Comparison of ENCODE assay signal across 15 cellular contexts in the genomic region with DNA sequence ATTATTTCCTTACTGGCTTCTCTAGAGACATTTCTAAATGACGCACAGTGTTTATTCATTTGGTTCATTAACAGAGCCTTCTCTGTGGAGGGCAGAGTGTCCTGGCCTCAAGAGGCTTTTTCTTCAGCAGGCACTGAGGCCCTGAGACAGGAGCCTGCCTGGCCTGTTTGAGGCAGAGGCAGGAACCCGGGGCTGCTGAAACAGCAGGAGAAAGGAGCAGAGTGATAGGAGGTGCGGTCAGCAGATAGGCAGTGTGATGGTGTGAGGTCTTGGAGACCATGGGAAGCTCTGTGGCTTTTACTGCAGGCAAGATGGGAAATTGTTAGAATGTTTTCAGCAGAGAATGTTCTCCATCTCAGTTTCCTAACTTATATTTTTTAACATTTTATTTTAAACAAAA.
DNase-seq lines count a peak whose midpoint lies in the region; ATAC-seq and TF ChIP-seq lines count a peak whose summit lies in the region.
"Had no signal": no experiment of that assay in that cellular context is flagged by ENCODE, and none has a peak within 500 bp of the region (broad histone marks: within the 10 kb centered on the region; RNA-seq: fewer than 3 reads in every experiment).

No MANE protein-coding gene starts in this region.

- H3K4me3 Mint-ChIP-seq in GM23338 (no peak overlapping the region), neural crest cell (no peak overlapping the region), WTC11 (no peak overlapping the region)
- H3K4me3 Mint-ChIP-seq: CD4-positive, CD25-positive, alpha-beta regulatory T cell; CD8-positive, alpha-beta T cell had no signal

- no peak overlapping the region for H2BK5ac ChIP-seq in mesendoderm (ENCODE audit: low read length)

- peaks cover 7% of the 10 kb centered on the region for H3K79me1 ChIP-seq in mesendoderm (ENCODE audit: low read length)

- H4K5ac ChIP-seq in mesendoderm (ENCODE audit: low read length): no peak overlapping the region

- H3K9ac ChIP-seq in mesendoderm (ENCODE audit: low read length): no peak overlapping the region

- H3K4ac ChIP-seq in mesendoderm (ENCODE audit: low read depth, low read length): no peak overlapping the region

- H4K20me1 ChIP-seq in GM23338 (replicated peaks; ENCODE audit: insufficient read depth): 0 out of 2 replicates have a peak, but pooled peaks cover 5% of the 10 kb centered on the region

- H4K8ac ChIP-seq in mesendoderm (ENCODE audit: low read depth, low read length): no peak overlapping the region

- H3K27ac Mint-ChIP-seq in GM23338: peak overlapping the region; percentile 57; the same call in 1 of the 2 replicates
- peak overlapping the region; percentile 74 for H3K27ac Mint-ChIP-seq in neural crest cell (ENCODE audit: unreplicated experiment)
- no peak overlapping the region for H3K27ac Mint-ChIP-seq in WTC11
- H3K27ac Mint-ChIP-seq: CD4-positive, CD25-positive, alpha-beta regulatory T cell; CD8-positive, alpha-beta T cell had no signal

- TF ChIP-seq CTCF in GM23338 (conservative IDR thresholded peaks at IDR 0.05; ENCODE audit: low read depth in 2 of 2): no peak
- no peak for TF ChIP-seq CTCF in neural crest cell (conservative IDR thresholded peaks at IDR 0.05)
- TF ChIP-seq CTCF in WTC11 (IDR thresholded peaks at IDR 0.05): no peak

- WGBS in mesendoderm (ENCODE audit: extremely low coverage, insufficient coverage, low lambda C conversion rate): no CpG with 5 or more reads among the region's 3 CpGs

- H3K4me1 Mint-ChIP-seq in GM23338: peaks cover 15% of the 10 kb centered on the region
- H3K4me1 Mint-ChIP-seq in neural crest cell: peaks cover 20% of the 10 kb centered on the region
- peaks cover 11% of the 10 kb centered on the region for H3K4me1 Mint-ChIP-seq in WTC11
- H3K4me1 Mint-ChIP-seq: CD4-positive, CD25-positive, alpha-beta regulatory T cell had no signal

- ATAC-seq in GM23338: peak; percentile 59
- ATAC-seq in WTC11: no peak; the same call in 1 of the 2 replicates
- no peak for ATAC-seq in GM18907 (IDR thresholded peaks at IDR 0.05; ENCODE audit: unreplicated experiment)
- ATAC-seq: CD8-positive, alpha-beta T cell had no signal

- H3K4me1 ChIP-seq in GM23338 (ENCODE audit: insufficient read depth) (no peaks in the 10 kb centered on the region), mesendoderm (ENCODE audit: control insufficient read depth, low read depth, low read length) (peaks cover 4% of the 10 kb centered on the region)
- H3K4me1 ChIP-seq: Caco-2 had no signal

- H3K36me3 ChIP-seq in GM23338 (ENCODE audit: insufficient read depth): no peaks in the 10 kb centered on the region
- no peaks in the 10 kb centered on the region for H3K36me3 ChIP-seq in mesendoderm (ENCODE audit: control insufficient read depth, insufficient read depth, low read length)

- no peak overlapping the region for H3K4me3 ChIP-seq in GM23338
- H3K4me3 ChIP-seq in mesendoderm (ENCODE audit: low read length): no peak overlapping the region

- no peak overlapping the region for H2BK15ac ChIP-seq in mesendoderm (replicated peaks; ENCODE audit: low read depth)

- no peak overlapping the region for H2AK5ac ChIP-seq in mesendoderm (ENCODE audit: low read length)

- H3K27me3 ChIP-seq in GM23338 (ENCODE audit: insufficient read depth): no peaks in the 10 kb centered on the region
- no peaks in the 10 kb centered on the region for H3K27me3 ChIP-seq in mesendoderm (ENCODE audit: insufficient read depth, low read length, poor library complexity)

- H3K9me3 Mint-ChIP-seq in GM23338: peaks cover 9% of the 10 kb centered on the region; the same call in 2 of the 3 replicates
- H3K9me3 Mint-ChIP-seq in neural crest cell: peaks cover 4% of the 10 kb centered on the region
- no peaks in the 10 kb centered on the region for H3K9me3 Mint-ChIP-seq in WTC11
- H3K9me3 Mint-ChIP-seq: CD8-positive, alpha-beta T cell had no signal

- no peak overlapping the region for H2AFZ ChIP-seq in GM23338

- POLR2A ChIA-PET in WTC11 (lab: Charles Lee): interaction anchor here (0.7 kb wide), 1 partner anchor 24 kb away, joined by 4 read pairs; no protein-coding TSS in a partner anchor

- H3K27ac ChIP-seq in GM23338 (ENCODE audit: low read depth) (peak overlapping the region; percentile 46; the same call in 1 of the 2 replicates), mesendoderm (ENCODE audit: low read depth, low read length) (no peak overlapping the region)
- H3K27ac ChIP-seq: C4-2B had no signal

- no peak for DNase-seq in GM23338 (ENCODE audit: low spot score)
- DNase-seq in OCI-M1 (lab: John Stamatoyannopoulos, UW): peak; percentile 4
- DNase-seq in mesendoderm: peak; percentile 75
- DNase-seq in neural crest cell (ENCODE audit: low read depth, low spot score): no peak
- DNase-seq in WTC11 (ENCODE audit: low spot score): no peak
- DNase-seq in C1 segment of cervical spinal cord (lab: John Stamatoyannopoulos, UW): no peak
- DNase-seq: Caco-2; CD4-positive, CD25-positive, alpha-beta regulatory T cell; CD8-positive, alpha-beta T cell; DMS153; DND-41; H7; HCEC 1CT had no signal

- no peak overlapping the region for H3K18ac ChIP-seq in mesendoderm (ENCODE audit: low read length)

- no peak overlapping the region for H3K23ac ChIP-seq in mesendoderm (ENCODE audit: low read length)

- H3K9me2 ChIP-seq in GM23338 (ENCODE audit: insufficient read depth): no peaks in the 10 kb centered on the region; the same call in 1 of the 2 replicates

- H2BK120ac ChIP-seq in mesendoderm (ENCODE audit: low read depth, low read length): no peak overlapping the region

- no peak overlapping the region for H3K4me2 ChIP-seq in GM23338
- H3K4me2 ChIP-seq in mesendoderm (ENCODE audit: low read length): no peak overlapping the region

- H3K27me3 Mint-ChIP-seq in GM23338 (ENCODE audit: insufficient read depth, low read depth, poor library complexity) (peaks cover 2% of the 10 kb centered on the region), neural crest cell (ENCODE audit: low read depth) (no peaks in the 10 kb centered on the region), WTC11 (ENCODE audit: low read depth) (no peaks in the 10 kb centered on the region)
- H3K27me3 Mint-ChIP-seq: CD4-positive, CD25-positive, alpha-beta regulatory T cell had no signal

- H3K56ac ChIP-seq in mesendoderm (ENCODE audit: low read length): no peak overlapping the region

- H3K36me3 Mint-ChIP-seq in GM23338 (ENCODE audit: low read depth): peaks cover 32% of the 10 kb centered on the region
- H3K36me3 Mint-ChIP-seq in neural crest cell (ENCODE audit: low read depth): peaks cover 18% of the 10 kb centered on the region
- H3K36me3 Mint-ChIP-seq in WTC11: peaks cover 11% of the 10 kb centered on the region
- H3K36me3 Mint-ChIP-seq: CD4-positive, CD25-positive, alpha-beta regulatory T cell; CD8-positive, alpha-beta T cell had no signal

- H3F3A ChIP-seq in GM23338 (replicated peaks; ENCODE audit: low read depth): no peaks in the 10 kb centered on the region

- CTCF ChIA-PET in WTC11 (lab: Charles Lee): no interaction called here

- H3K79me2 ChIP-seq in GM23338 (replicated peaks; ENCODE audit: insufficient read depth) (peaks cover 19% of the 10 kb centered on the region), mesendoderm (ENCODE audit: control insufficient read depth, insufficient read depth, low read length) (peaks cover 2% of the 10 kb centered on the region)

TF ChIP-seq in GM23338, 12 proteins besides CTCF, POLR2A, EP300 and RAD21 (continues in another document):
- TF ChIP-seq STAT1 (IDR thresholded peaks at IDR 0.05; ENCODE audit: unreplicated experiment) (no peak), NANOG (IDR thresholded peaks at IDR 0.05; ENCODE audit: borderline replicate concordance) (no peak)
- TF ChIP-seq, protein P1, sequence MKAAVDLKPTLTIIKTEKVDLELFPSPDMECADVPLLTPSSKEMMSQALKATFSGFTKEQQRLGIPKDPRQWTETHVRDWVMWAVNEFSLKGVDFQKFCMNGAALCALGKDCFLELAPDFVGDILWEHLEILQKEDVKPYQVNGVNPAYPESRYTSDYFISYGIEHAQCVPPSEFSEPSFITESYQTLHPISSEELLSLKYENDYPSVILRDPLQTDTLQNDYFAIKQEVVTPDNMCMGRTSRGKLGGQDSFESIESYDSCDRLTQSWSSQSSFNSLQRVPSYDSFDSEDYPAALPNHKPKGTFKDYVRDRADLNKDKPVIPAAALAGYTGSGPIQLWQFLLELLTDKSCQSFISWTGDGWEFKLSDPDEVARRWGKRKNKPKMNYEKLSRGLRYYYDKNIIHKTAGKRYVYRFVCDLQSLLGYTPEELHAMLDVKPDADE (IDR thresholded peaks at IDR 0.05): no peak

TF ChIP-seq in WTC11, 78 proteins besides CTCF, POLR2A, EP300 and RAD21 (continues in another document):
- TF ChIP-seq NR3C1 (CRISPR knock-in tag; conservative IDR thresholded peaks at IDR 0.05; ENCODE audit: low read depth): no peak
- no peak for TF ChIP-seq ESRRA (CRISPR knock-in tag; IDR thresholded peaks at IDR 0.05; ENCODE audit: borderline replicate concordance)
- TF ChIP-seq FOXP1 (CRISPR knock-in tag; IDR thresholded peaks at IDR 0.05; ENCODE audit: borderline replicate concordance): no peak
- no peak for TF ChIP-seq GTF2I (CRISPR knock-in tag; conservative IDR thresholded peaks at IDR 0.05)
- TF ChIP-seq, protein P2, sequence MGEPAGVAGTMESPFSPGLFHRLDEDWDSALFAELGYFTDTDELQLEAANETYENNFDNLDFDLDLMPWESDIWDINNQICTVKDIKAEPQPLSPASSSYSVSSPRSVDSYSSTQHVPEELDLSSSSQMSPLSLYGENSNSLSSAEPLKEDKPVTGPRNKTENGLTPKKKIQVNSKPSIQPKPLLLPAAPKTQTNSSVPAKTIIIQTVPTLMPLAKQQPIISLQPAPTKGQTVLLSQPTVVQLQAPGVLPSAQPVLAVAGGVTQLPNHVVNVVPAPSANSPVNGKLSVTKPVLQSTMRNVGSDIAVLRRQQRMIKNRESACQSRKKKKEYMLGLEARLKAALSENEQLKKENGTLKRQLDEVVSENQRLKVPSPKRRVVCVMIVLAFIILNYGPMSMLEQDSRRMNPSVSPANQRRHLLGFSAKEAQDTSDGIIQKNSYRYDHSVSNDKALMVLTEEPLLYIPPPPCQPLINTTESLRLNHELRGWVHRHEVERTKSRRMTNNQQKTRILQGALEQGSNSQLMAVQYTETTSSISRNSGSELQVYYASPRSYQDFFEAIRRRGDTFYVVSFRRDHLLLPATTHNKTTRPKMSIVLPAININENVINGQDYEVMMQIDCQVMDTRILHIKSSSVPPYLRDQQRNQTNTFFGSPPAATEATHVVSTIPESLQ (CRISPR knock-in tag; IDR thresholded peaks at IDR 0.05): no peak
- no peak for TF ChIP-seq CDX4 (CRISPR knock-in tag; IDR thresholded peaks at IDR 0.05; ENCODE audit: borderline replicate concordance)

Comparison
In these comparisons a context has a peak if more than half of its experiments do, and no peak if none do; other contexts are left out.
1. DNase-seq: peak in OCI-M1 (single experiment) and mesendoderm (single experiment); none in GM23338 (single experiment), neural crest cell (single experiment), WTC11 (single experiment) and C1 segment of cervical spinal cord (0 of 14).